In the genomic region with DNA sequence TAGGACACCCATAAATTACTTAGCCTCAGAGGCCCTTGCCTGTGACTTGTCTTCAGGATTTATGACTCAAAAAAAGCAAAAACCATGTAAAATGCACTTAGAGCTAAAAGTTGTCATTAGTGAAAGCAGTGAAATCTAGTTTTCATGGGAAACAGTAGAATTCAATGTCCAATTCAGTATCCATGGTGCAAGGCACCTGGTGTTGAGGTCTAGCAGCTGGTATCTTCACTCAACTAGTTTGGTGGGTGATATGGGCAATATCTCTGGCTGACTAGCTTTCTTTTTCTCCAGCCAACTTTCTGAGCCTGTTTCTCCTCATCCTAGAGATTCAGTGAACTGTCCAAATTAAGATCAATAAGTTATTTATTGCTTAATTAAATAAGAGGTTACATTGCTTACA, we compare ENCODE assay signal across 4 cellular contexts.
"Had no signal": no experiment of that assay in that cellular context is flagged by ENCODE, and none has a peak within 500 bp of the region (broad histone marks: within the 10 kb centered on the region; RNA-seq: fewer than 3 reads in every experiment).

No MANE protein-coding gene starts in this region.

- H3K4me3 ChIP-seq: GM23338 had no signal

- DNase-seq: H9, HCEC 1CT had no signal

- H3K27ac ChIP-seq: HL-60 had no signal
